ENCODE assay signal across 8 cellular contexts in the genomic region with DNA sequence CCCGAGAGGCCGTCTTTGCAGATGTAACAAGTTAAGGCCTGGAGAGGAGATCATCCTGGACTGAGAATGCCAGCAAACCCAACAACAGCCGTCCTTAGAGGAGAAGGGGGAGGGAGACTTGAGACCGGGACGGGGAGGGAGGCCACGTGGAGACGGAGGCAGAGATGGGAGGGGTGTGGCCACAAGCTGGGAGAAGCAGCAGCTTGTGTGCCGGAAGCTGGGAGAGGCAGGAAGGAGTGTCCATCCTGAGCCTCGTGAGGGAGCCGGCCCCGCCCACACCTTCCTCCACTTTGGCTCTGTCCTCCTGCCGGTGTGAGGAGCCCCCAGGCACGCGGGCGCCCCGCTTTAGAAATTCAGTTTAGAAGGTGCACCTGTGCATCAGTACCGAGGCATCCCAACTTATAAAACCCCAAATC.
A peak's percentile ranks its signal among the peaks of the same experiment; 100 is the strongest.
DNase-seq lines count a peak whose midpoint lies in the region; TF ChIP-seq lines count a peak whose summit lies in the region.

No MANE protein-coding gene starts in this region.

- H3K36me3 ChIP-seq in GM23248 (ENCODE audit: low read depth) (no peaks in the 10 kb centered on the region), adipocyte (ENCODE audit: control insufficient read depth, insufficient read depth, low read length, severe bottlenecking) (no peaks in the 10 kb centered on the region), suprapubic skin (no peaks in the 10 kb centered on the region)

- in situ Hi-C loops in GM23248 (cut with MboI) = no loop called here

- peak overlapping the region; percentile 88 for H3K4me2 ChIP-seq in GM23248 (ENCODE audit: unreplicated experiment)

- no peaks in the 10 kb centered on the region; the same call in 1 of the 2 replicates for H3K4me1 ChIP-seq in GM23248 (ENCODE audit: insufficient read depth)
- no peaks in the 10 kb centered on the region for H3K4me1 ChIP-seq in adipocyte (ENCODE audit: control insufficient read depth, insufficient read depth, low read length)
- peaks cover 9% of the 10 kb centered on the region for H3K4me1 ChIP-seq in suprapubic skin

- H3K27ac ChIP-seq in GM23248 = no peak overlapping the region
- no peak overlapping the region for H3K27ac ChIP-seq in suprapubic skin

- no peaks in the 10 kb centered on the region for H3F3A ChIP-seq in GM23248 (ENCODE audit: insufficient read depth)

- DNase-seq in AG10803 (ENCODE audit: low read depth) = peak; percentile 68
- peak; percentile 87 for DNase-seq in GM23248
- peak; percentile 4 to 47 for DNase-seq in NCI-H446 (lab: John Stamatoyannopoulos, UW)
- DNase-seq in adipocyte (ENCODE audit: low read depth) = peak; percentile 38
- DNase-seq in islet precursor cell = peak; percentile 90
- peak in 1 of 2 donors; percentile 65 for DNase-seq in suprapubic skin (ENCODE audit: low spot score in 2 of 2)
- DNase-seq in cortex of kidney (lab: John Stamatoyannopoulos, UW) = no peak
- no peak for DNase-seq in GM20000 (ENCODE audit: low spot score)

- H4K20me1 ChIP-seq in GM23248 (ENCODE audit: insufficient read depth) = no peaks in the 10 kb centered on the region

- WGBS in GM23248 (ENCODE audit: low coverage in 1 of 2, low lambda C conversion rate in 2 of 2, missing lambda C conversion rate in 2 of 2), 2 experiments = 8 to 11% methylated on average over 16 to 17 of the region's 17 CpGs
- WGBS in suprapubic skin = 10% methylated on average over 17 of the region's 17 CpGs

- peak overlapping the region; percentile 74 for H2AFZ ChIP-seq in GM23248

- no peaks in the 10 kb centered on the region for H3K9me2 ChIP-seq in GM23248 (ENCODE audit: insufficient read depth)

- TF ChIP-seq EP300 in suprapubic skin (IDR thresholded peaks at IDR 0.05) = no peak

- H3K9me3 ChIP-seq in GM23248 (ENCODE audit: low read depth) (no peaks in the 10 kb centered on the region), adipocyte (ENCODE audit: control insufficient read depth, low read length) (no peaks in the 10 kb centered on the region), suprapubic skin (no peaks in the 10 kb centered on the region)

- TF ChIP-seq CTCF in AG10803 (conservative IDR thresholded peaks at IDR 0.05; ENCODE audit: low read length) (no peak), suprapubic skin (IDR thresholded peaks at IDR 0.05) (no peak), GM20000 (IDR thresholded peaks at IDR 0.05; ENCODE audit: extremely low read depth, missing control alignments) (no peak)

- H3K27me3 ChIP-seq in GM23248 (replicated peaks; ENCODE audit: insufficient read depth) (no peaks in the 10 kb centered on the region), adipocyte (replicated peaks; ENCODE audit: control insufficient read depth, insufficient read depth, low read length) (peaks cover 7% of the 10 kb centered on the region), suprapubic skin (no peaks in the 10 kb centered on the region)

- H3K79me2 ChIP-seq in GM23248 (ENCODE audit: insufficient read depth) = no peaks in the 10 kb centered on the region

- H3K4me3 ChIP-seq in AG10803 (ENCODE audit: low read length) (peak overlapping the region; percentile 40), GM23248 (peak overlapping the region; percentile 65), adipocyte (ENCODE audit: low read length) (peak overlapping the region; percentile 63), suprapubic skin (peak overlapping the region; percentile 31)

- no peak for TF ChIP-seq POLR2A in suprapubic skin (IDR thresholded peaks at IDR 0.05)

- H3K9ac ChIP-seq in GM23248 (peak overlapping the region; percentile 74), adipocyte (ENCODE audit: low read length) (peak overlapping the region; percentile 31)

Comparison
In these comparisons a context has a peak if more than half of its experiments do, and no peak if none do; other contexts are left out.
1. DNase-seq: peak in AG10803 (single experiment), GM23248 (single experiment), NCI-H446 (2 of 2), adipocyte (single experiment) and islet precursor cell (single experiment); none in cortex of kidney (single experiment) and GM20000 (single experiment).
2. Peak in every context shown above with its lines, with median percentiles within 50 percentile points of each other: H3K4me3 ChIP-seq.